ENCODE assay signal across 11 cellular contexts in the genomic region with DNA sequence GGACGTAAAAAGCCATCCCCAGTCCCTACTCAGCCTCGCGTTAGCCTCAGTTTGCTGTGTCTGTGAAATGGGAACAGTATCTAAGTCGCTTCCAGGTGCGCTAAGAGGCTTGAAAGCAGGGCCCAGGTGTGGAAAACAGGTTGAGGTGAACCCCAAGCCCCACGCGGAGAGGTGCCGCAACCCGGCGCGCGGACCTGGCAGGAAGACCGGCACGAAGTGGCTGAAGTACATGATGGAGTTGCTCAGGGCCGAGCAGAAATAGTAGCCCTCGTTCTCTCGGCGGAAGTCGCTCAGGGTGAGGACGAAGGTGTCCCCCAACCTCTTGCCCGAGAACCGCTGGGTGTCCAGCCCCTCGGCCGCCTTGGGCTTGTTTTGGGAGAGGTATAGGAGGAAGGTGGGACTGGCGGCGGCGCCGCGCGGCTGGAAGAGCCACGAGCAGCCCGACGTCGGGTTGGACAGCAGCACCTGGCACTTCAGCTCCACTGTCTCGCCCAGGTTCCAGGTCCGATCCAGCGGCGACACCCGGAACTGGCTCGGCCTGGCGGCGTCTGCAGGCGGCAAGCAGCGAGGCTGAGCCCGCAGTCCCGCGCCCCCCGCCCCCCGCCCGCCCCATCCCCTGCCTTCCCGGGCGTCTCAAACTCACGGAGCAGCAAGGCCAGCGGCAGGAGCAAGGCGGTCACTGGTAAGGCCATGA. TPM values are rescaled to one million over a fixed set of nuclear protein-coding genes. Genes with fewer than 3 reads are reported as not detected.
DNase-seq lines count a peak whose midpoint lies in the region; ATAC-seq and TF ChIP-seq lines count a peak whose summit lies in the region.
"Had no signal": no experiment of that assay in that cellular context is flagged by ENCODE, and none has a peak within 500 bp of the region (broad histone marks: within the 10 kb centered on the region; RNA-seq: fewer than 3 reads in every experiment).

No MANE protein-coding gene starts in this region.

- H3K36me3 ChIP-seq in left ventricle myocardium inferior = no peaks in the 10 kb centered on the region
- H3K36me3 ChIP-seq in upper lobe of right lung = no peaks in the 10 kb centered on the region
- H3K36me3 ChIP-seq: adrenal gland had no signal

- DNase-seq in left ventricle myocardium inferior (no peak), cardiac septum (ENCODE audit: low spot score) (no peak), memory B cell (ENCODE audit: low spot score in 2 of 2) (peak in 1 of 2 donors; percentile 38), upper lobe of right lung (no peak), amniotic stem cell (lab: John Stamatoyannopoulos, UW) (no peak), hippocampal formation (lab: John Stamatoyannopoulos, UW) (no peak)
- DNase-seq in activated naive CD8-positive, alpha-beta T cell treated with anti-CD3 and anti-CD28 coated beads, Interleukin-2, amount 10 ng/mL, durations not matched to agents 7 days and 5 days = peak; percentile 69
- DNase-seq in stimulated activated CD4-positive, alpha-beta T cell treated with anti-CD3 and anti-CD28 coated beads, Interleukin-4, amount 100 ng/mL, for 24 hours = no peak
- DNase-seq: adrenal gland, DMS153 had no signal

- POLR2A ChIA-PET in activated naive CD8-positive, alpha-beta T cell treated with anti-CD3 and anti-CD28 coated beads, Interleukin-2, amount 10 ng/mL, durations not matched to agents 7 days and 5 days (lab: Charles Lee) = interaction anchor here (0.7 to 19.1 kb wide), 9 partner anchors 7 to 349 kb away, joined by 3 to 755 read pairs (median 11); partner anchors contain the start of gene KDM3A

- H3K9me3 ChIP-seq in left ventricle myocardium inferior (replicated peaks) (no peaks in the 10 kb centered on the region), upper lobe of right lung (no peaks in the 10 kb centered on the region)
- H3K9me3 ChIP-seq: adrenal gland had no signal

- no peaks in the 10 kb centered on the region for H3K9me3 Mint-ChIP-seq in activated naive CD8-positive, alpha-beta T cell treated with anti-CD3 and anti-CD28 coated beads, Interleukin-2, amount 10 ng/mL, durations not matched to agents 7 days and 5 days
- H3K9me3 Mint-ChIP-seq in memory B cell = peaks cover 7% of the 10 kb centered on the region

- H3K4me3 Mint-ChIP-seq in activated naive CD8-positive, alpha-beta T cell treated with anti-CD3 and anti-CD28 coated beads, Interleukin-2, amount 10 ng/mL, durations not matched to agents 7 days and 5 days = peak overlapping the region; percentile 93
- peak overlapping the region; percentile 78 for H3K4me3 Mint-ChIP-seq in memory B cell

- ATAC-seq in activated naive CD8-positive, alpha-beta T cell treated with anti-CD3 and anti-CD28 coated beads, Interleukin-2, amount 10 ng/mL, durations not matched to agents 7 days and 5 days (ENCODE audit: low read depth) = no peak
- peak; percentile 37 for ATAC-seq in memory B cell (ENCODE audit: low read depth)
- peak; percentile 5 for ATAC-seq in upper lobe of right lung

- H3K27ac Mint-ChIP-seq in activated naive CD8-positive, alpha-beta T cell treated with anti-CD3 and anti-CD28 coated beads, Interleukin-2, amount 10 ng/mL, durations not matched to agents 7 days and 5 days = peak overlapping the region; percentile 99
- H3K27ac Mint-ChIP-seq in memory B cell = no peak overlapping the region

- H3K4me1 Mint-ChIP-seq in activated naive CD8-positive, alpha-beta T cell treated with anti-CD3 and anti-CD28 coated beads, Interleukin-2, amount 10 ng/mL, durations not matched to agents 7 days and 5 days = peaks cover 55% of the 10 kb centered on the region
- H3K4me1 Mint-ChIP-seq in memory B cell = peaks cover 14% of the 10 kb centered on the region

- no peaks in the 10 kb centered on the region for H3K27me3 Mint-ChIP-seq in activated naive CD8-positive, alpha-beta T cell treated with anti-CD3 and anti-CD28 coated beads, Interleukin-2, amount 10 ng/mL, durations not matched to agents 7 days and 5 days
- peaks cover 32% of the 10 kb centered on the region for H3K27me3 Mint-ChIP-seq in memory B cell

- peaks cover 43% of the 10 kb centered on the region for H3K36me3 Mint-ChIP-seq in activated naive CD8-positive, alpha-beta T cell treated with anti-CD3 and anti-CD28 coated beads, Interleukin-2, amount 10 ng/mL, durations not matched to agents 7 days and 5 days
- peaks cover 6% of the 10 kb centered on the region for H3K36me3 Mint-ChIP-seq in memory B cell

- H3K27ac ChIP-seq in left ventricle myocardium inferior (replicated peaks) (no peak overlapping the region), upper lobe of right lung (peak overlapping the region; percentile 17)
- H3K27ac ChIP-seq: adrenal gland had no signal

- peak overlapping the region; percentile 55 for H3K4me3 ChIP-seq in left ventricle myocardium inferior
- H3K4me3 ChIP-seq in upper lobe of right lung = peak overlapping the region; percentile 36

- peaks cover 66% of the 10 kb centered on the region for H3K27me3 ChIP-seq in left ventricle myocardium inferior (ENCODE audit: low read depth)
- peaks cover 57% of the 10 kb centered on the region for H3K27me3 ChIP-seq in upper lobe of right lung

- TF ChIP-seq CTCF in left ventricle myocardium inferior (IDR thresholded peaks at IDR 0.05; ENCODE audit: borderline replicate concordance) = no peak
- TF ChIP-seq CTCF in upper lobe of right lung (IDR thresholded peaks at IDR 0.05) = no peak

- peaks cover 47% of the 10 kb centered on the region for H3K4me1 ChIP-seq in left ventricle myocardium inferior
- peaks cover 20% of the 10 kb centered on the region for H3K4me1 ChIP-seq in upper lobe of right lung

- intact Hi-C loops in left ventricle myocardium inferior (cut with micrococcal nuclease) = no loop called here
- intact Hi-C loops in cardiac septum (cut with DNase I) = no loop called here
- intact Hi-C loops in upper lobe of right lung (cut with DNase I) = no loop called here

RNA-seq across cellular contexts. Expression of gene CD8A, which starts 0.4 kb away (rescaled TPM):
- 0.63 TPM for total RNA-seq in left ventricle myocardium inferior
- total RNA-seq in cardiac septum = 0.62 TPM
- total RNA-seq in activated naive CD8-positive, alpha-beta T cell treated with anti-CD3 and anti-CD28 coated beads, Interleukin-2, amount 10 ng/mL, durations not matched to agents 7 days and 5 days = 100 to 1,000 TPM; 666 to 683 TPM
- total RNA-seq in upper lobe of right lung = 7.4 TPM
- total RNA-seq: RPMI7951 had no signal

Comparison
In these comparisons a context has a peak if more than half of its experiments do, and no peak if none do; other contexts are left out.
1. RNA of gene CD8A, which starts 0.4 kb away (total RNA-seq): 666 to 683 TPM in activated naive CD8-positive, alpha-beta T cell treated with anti-CD3 and anti-CD28 coated beads, Interleukin-2, amount 10 ng/mL, durations not matched to agents 7 days and 5 days; 7.4 TPM in upper lobe of right lung (single experiment), 0.63 TPM in left ventricle myocardium inferior (single experiment) and 0.62 TPM in cardiac septum (single experiment); every median in the first group is over 10 times any median in the second.